8 cellular contexts compared by ENCODE assay signal in genomic region chr10:9342865-9343450, GRCh38.
DNase-seq lines count a peak whose midpoint lies in the region; ATAC-seq and TF ChIP-seq lines count a peak whose summit lies in the region.

No MANE protein-coding gene starts in this region.

- CTCF ChIA-PET in CD8-positive, alpha-beta T cell (lab: Charles Lee) = interaction anchor here (0.7 to 1.4 kb wide), 3 partner anchors 12 to 338 kb away, joined by 3 to 7 read pairs (median 4); no protein-coding TSS in a partner anchor

- intact Hi-C loops in CD8-positive, alpha-beta T cell (cut with DNase I, micrococcal nuclease) = no loop called here
- intact Hi-C loops in ovary (cut with DNase I) = loop anchor here in 1 of 4 donors (5.0 kb wide), 1 partner anchor 1929 kb away; no protein-coding TSS in a partner anchor
- intact Hi-C loops in activated CD4-positive, alpha-beta T cell treated with anti-CD3 and anti-CD28 coated beads, Interleukin-2, amount 10 ng/mL, durations not matched to agents 24 days and 14 days (cut with micrococcal nuclease) = no loop called here

- H3K27me3 ChIP-seq in CD8-positive, alpha-beta T cell (ENCODE audit: insufficient read depth, low read length) = no peaks in the 10 kb centered on the region
- H3K27me3 ChIP-seq in H7 (ENCODE audit: control insufficient read depth, insufficient read depth, low read length) (no peaks in the 10 kb centered on the region), endodermal cell (ENCODE audit: control insufficient read depth, insufficient read depth, low read length, poor library complexity, severe bottlenecking) (no peaks in the 10 kb centered on the region), ovary (peaks cover 2% of the 10 kb centered on the region)

- no peak for TF ChIP-seq EP300 in ovary (IDR thresholded peaks at IDR 0.05)

- H3K4me1 ChIP-seq in CD8-positive, alpha-beta T cell (ENCODE audit: insufficient read depth, low read length) = no peaks in the 10 kb centered on the region
- H3K4me1 ChIP-seq in endodermal cell (ENCODE audit: control insufficient read depth, insufficient read depth, low read length) = no peaks in the 10 kb centered on the region
- H3K4me1 ChIP-seq in ovary (ENCODE audit: insufficient read depth) = no peaks in the 10 kb centered on the region

- H3K36me3 Mint-ChIP-seq in CD8-positive, alpha-beta T cell = no peaks in the 10 kb centered on the region
- no peaks in the 10 kb centered on the region for H3K36me3 Mint-ChIP-seq in endodermal cell (ENCODE audit: low read depth)
- no peaks in the 10 kb centered on the region for H3K36me3 Mint-ChIP-seq in activated CD4-positive, alpha-beta T cell treated with anti-CD3 and anti-CD28 coated beads, Interleukin-2, amount 10 ng/mL, durations not matched to agents 24 days and 14 days (ENCODE audit: low read depth)

- H3K4me3 Mint-ChIP-seq in CD8-positive, alpha-beta T cell = no peak overlapping the region
- H3K4me3 Mint-ChIP-seq in endodermal cell = no peak overlapping the region
- H3K4me3 Mint-ChIP-seq in activated CD4-positive, alpha-beta T cell treated with anti-CD3 and anti-CD28 coated beads, Interleukin-2, amount 10 ng/mL, durations not matched to agents 24 days and 14 days = no peak overlapping the region

- H3K4me3 ChIP-seq in CD8-positive, alpha-beta T cell (ENCODE audit: low read depth, low read length) = no peak overlapping the region
- no peak overlapping the region for H3K4me3 ChIP-seq in H7 (ENCODE audit: insufficient read depth, low read depth, low read length)
- no peak overlapping the region for H3K4me3 ChIP-seq in endodermal cell (ENCODE audit: low read length)
- no peak overlapping the region for H3K4me3 ChIP-seq in ovary

- TF ChIP-seq POLR2A in ovary (IDR thresholded peaks at IDR 0.05) = no peak

- H3K36me3 ChIP-seq in CD8-positive, alpha-beta T cell (ENCODE audit: insufficient read depth, low read length) = no peaks in the 10 kb centered on the region
- H3K36me3 ChIP-seq in H7 (replicated peaks; ENCODE audit: control insufficient read depth, insufficient read depth, low read length) = no peaks in the 10 kb centered on the region
- H3K36me3 ChIP-seq in endodermal cell (ENCODE audit: control insufficient read depth, insufficient read depth, low read length) = no peaks in the 10 kb centered on the region
- no peaks in the 10 kb centered on the region for H3K36me3 ChIP-seq in ovary

- H3K27me3 Mint-ChIP-seq in CD8-positive, alpha-beta T cell (ENCODE audit: low read depth) = no peaks in the 10 kb centered on the region
- no peaks in the 10 kb centered on the region for H3K27me3 Mint-ChIP-seq in endodermal cell (ENCODE audit: insufficient read depth)
- H3K27me3 Mint-ChIP-seq in activated CD4-positive, alpha-beta T cell treated with anti-CD3 and anti-CD28 coated beads, Interleukin-2, amount 10 ng/mL, durations not matched to agents 24 days and 14 days = peaks cover 3% of the 10 kb centered on the region

- no peaks in the 10 kb centered on the region for H3K4me1 Mint-ChIP-seq in CD8-positive, alpha-beta T cell (ENCODE audit: low read depth)
- peaks cover 25% of the 10 kb centered on the region for H3K4me1 Mint-ChIP-seq in endodermal cell
- no peaks in the 10 kb centered on the region for H3K4me1 Mint-ChIP-seq in activated CD4-positive, alpha-beta T cell treated with anti-CD3 and anti-CD28 coated beads, Interleukin-2, amount 10 ng/mL, durations not matched to agents 24 days and 14 days

- H3K27ac Mint-ChIP-seq in CD8-positive, alpha-beta T cell = no peak overlapping the region
- no peak overlapping the region for H3K27ac Mint-ChIP-seq in endodermal cell
- H3K27ac Mint-ChIP-seq in activated CD4-positive, alpha-beta T cell treated with anti-CD3 and anti-CD28 coated beads, Interleukin-2, amount 10 ng/mL, durations not matched to agents 24 days and 14 days = no peak overlapping the region

- H3K9ac ChIP-seq in endodermal cell (ENCODE audit: extremely low read depth, low read length, poor library complexity, severe bottlenecking) = no peak overlapping the region

- no peak for ATAC-seq in CD8-positive, alpha-beta T cell
- ATAC-seq in GM21737 (IDR thresholded peaks at IDR 0.05; ENCODE audit: unreplicated experiment) = no peak

- H3K9me3 Mint-ChIP-seq in CD8-positive, alpha-beta T cell = peaks cover 9% of the 10 kb centered on the region
- peaks cover 15% of the 10 kb centered on the region for H3K9me3 Mint-ChIP-seq in endodermal cell
- no peaks in the 10 kb centered on the region for H3K9me3 Mint-ChIP-seq in activated CD4-positive, alpha-beta T cell treated with anti-CD3 and anti-CD28 coated beads, Interleukin-2, amount 10 ng/mL, durations not matched to agents 24 days and 14 days

- 38 to 91% methylated on average over 1 to 3 of the region's 4 CpGs for WGBS in endodermal cell (ENCODE audit: insufficient coverage in 1 of 2, insufficient read length in 1 of 2), 2 experiments
- 23 to 25% (median 23%) methylated on average over 4 of the region's 4 CpGs for WGBS in ovary, 3 donors

- no peaks in the 10 kb centered on the region for H3K9me3 ChIP-seq in CD8-positive, alpha-beta T cell (ENCODE audit: low read length)
- H3K9me3 ChIP-seq in endodermal cell (ENCODE audit: control insufficient read depth, low read length) = peaks cover 18% of the 10 kb centered on the region
- no peaks in the 10 kb centered on the region for H3K9me3 ChIP-seq in ovary

- peak; percentile 35 for TF ChIP-seq CTCF in CD8-positive, alpha-beta T cell (IDR thresholded peaks at IDR 0.05)
- peak; percentile 95 for TF ChIP-seq CTCF in endodermal cell (conservative IDR thresholded peaks at IDR 0.05)
- peak in 2 of 3 donors; percentile 21 to 57 for TF ChIP-seq CTCF in ovary (IDR thresholded peaks at IDR 0.05)

- DNase-seq in CD8-positive, alpha-beta T cell = no peak
- DNase-seq in H7 = peak; percentile 19
- DNase-seq in NOMO-1 treated with dmso at 0.1 percent for 144 hours (lab: John Stamatoyannopoulos, UW; ENCODE audit: unreplicated experiment) = peak; percentile 40
- DNase-seq in endodermal cell = no peak
- DNase-seq in ovary = no peak
- no peak for DNase-seq in activated T-cell treated with anti-CD3 and anti-CD28 coated beads, Interleukin-2, amount 50 U/mL, for 1 hour
- no peak for DNase-seq in activated CD4-positive, alpha-beta T cell treated with anti-CD3 and anti-CD28 coated beads, Interleukin-2, amount 10 ng/mL, durations not matched to agents 24 days and 14 days

- POLR2A ChIA-PET in CD8-positive, alpha-beta T cell (lab: Charles Lee) = no interaction called here

- no peak overlapping the region for H3K27ac ChIP-seq in CD8-positive, alpha-beta T cell (ENCODE audit: low read depth, low read length)
- H3K27ac ChIP-seq in endodermal cell (ENCODE audit: low read depth, low read length) (no peak overlapping the region), ovary (no peak overlapping the region)

Comparison
In these comparisons a context has a peak if more than half of its experiments do, and no peak if none do; other contexts are left out.
1. DNase-seq: peak in H7 (single experiment) and NOMO-1 treated with dmso at 0.1 percent for 144 hours (single experiment); none in CD8-positive, alpha-beta T cell (0 of 7), endodermal cell (single experiment), ovary (0 of 5), activated T-cell treated with anti-CD3 and anti-CD28 coated beads, Interleukin-2, amount 50 U/mL, for 1 hour (single experiment) and activated CD4-positive, alpha-beta T cell treated with anti-CD3 and anti-CD28 coated beads, Interleukin-2, amount 10 ng/mL, durations not matched to agents 24 days and 14 days (single experiment).
2. CTCF ChIP-seq: peak in every context shown above with its lines; median percentile 95 in endodermal cell; 39 in ovary; 35 in CD8-positive, alpha-beta T cell.